Comparison of ENCODE assay signal across 1 cellular context in the genomic region with DNA sequence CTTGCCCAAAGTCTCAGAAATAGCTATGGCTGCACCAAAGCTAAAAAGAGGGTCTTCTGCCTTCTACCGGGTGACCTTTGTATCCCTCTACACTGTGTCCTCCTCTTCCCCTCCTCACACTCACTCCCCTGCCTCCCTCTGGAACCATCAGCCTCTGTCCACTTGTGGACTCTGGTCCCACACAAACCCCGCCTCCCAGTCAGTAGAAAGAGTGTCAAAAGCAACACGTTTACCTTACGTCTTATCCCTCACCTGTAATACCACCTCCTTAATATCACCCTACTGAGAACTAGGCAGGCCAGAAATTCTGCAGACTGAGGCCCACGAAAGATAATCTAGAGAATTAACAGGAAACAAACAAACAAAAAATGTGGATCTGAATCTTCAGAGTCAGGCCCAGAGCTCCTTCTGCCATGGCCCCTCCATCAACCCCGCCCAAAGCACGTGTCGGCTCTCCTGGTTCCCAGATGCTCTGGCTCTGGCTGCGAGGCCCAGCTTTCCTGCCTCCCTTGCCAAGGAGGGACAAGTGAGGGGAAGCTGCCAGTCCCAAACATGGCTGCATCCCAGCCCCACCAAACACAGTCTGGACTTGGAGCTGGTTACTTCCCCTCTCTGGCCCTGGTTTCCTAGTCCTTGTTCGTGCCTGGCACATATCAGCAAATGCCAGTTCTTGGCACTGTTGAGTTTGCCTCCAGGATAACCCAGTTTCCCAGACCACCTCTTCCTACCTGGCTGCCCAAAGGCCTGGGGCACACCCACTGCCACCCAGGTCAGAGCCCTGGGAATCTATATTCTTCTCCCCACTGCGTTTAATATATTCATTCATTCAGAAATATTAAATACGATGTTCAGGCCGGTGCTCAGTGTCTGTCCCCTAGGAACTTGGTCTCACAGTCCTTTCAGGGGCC.
TF ChIP-seq lines count a peak whose summit lies in the region.

No MANE protein-coding gene starts in this region.

TF ChIP-seq in HepG2, 621 proteins besides CTCF, POLR2A, EP300 and RAD21 (continued from another document and continues in another):
- TF ChIP-seq EHMT2 (IDR thresholded peaks at IDR 0.05; ENCODE audit: borderline replicate concordance, low read depth, low read length) (no peak), MTA3 (CRISPR knock-in tag; IDR thresholded peaks at IDR 0.05) (no peak), DPF2 (CRISPR knock-in tag; IDR thresholded peaks at IDR 0.05; ENCODE audit: borderline replicate concordance, low read depth) (peak; percentile 18; the same call in 1 of the 2 replicates), ZNF761 (CRISPR knock-in tag; conservative IDR thresholded peaks at IDR 0.05) (no peak), KDM6A (CRISPR knock-in tag; IDR thresholded peaks at IDR 0.05; ENCODE audit: low read depth) (peak; percentile 53; the same call in 1 of the 2 replicates), ZNF468 (CRISPR knock-in tag; IDR thresholded peaks at IDR 0.05) (no peak), SALL2 (CRISPR knock-in tag; IDR thresholded peaks at IDR 0.05) (no peak), TCF7L2 (IDR thresholded peaks at IDR 0.05; ENCODE audit: low read depth, low read length) (no peak), PCBP2 (optimal IDR thresholded peaks at IDR 0.05; ENCODE audit: low read depth, low read length, poor library complexity, severe bottlenecking) (no peak), PPARG (CRISPR knock-in tag; conservative IDR thresholded peaks at IDR 0.05) (no peak), MAF1 (CRISPR knock-in tag; IDR thresholded peaks at IDR 0.05; ENCODE audit: borderline replicate concordance) (0 out of 2 replicates have a peak, but pooled peaks have one; percentile 40), MEIS1 (CRISPR knock-in tag; IDR thresholded peaks at IDR 0.05; ENCODE audit: borderline replicate concordance) (peak; percentile 85), ZNF816 (CRISPR knock-in tag; IDR thresholded peaks at IDR 0.05; ENCODE audit: borderline replicate concordance) (no peak), ZNF879 (CRISPR knock-in tag; IDR thresholded peaks at IDR 0.05) (peak; percentile 65; the same call in 1 of the 2 replicates), FOXK2 (IDR thresholded peaks at IDR 0.05) (no peak), ZBTB20 (CRISPR knock-in tag; IDR thresholded peaks at IDR 0.05; ENCODE audit: borderline replicate concordance, low read depth) (peak; percentile 78; the same call in 1 of the 2 replicates), ZNF644 (CRISPR knock-in tag; IDR thresholded peaks at IDR 0.05; ENCODE audit: low read depth) (peak; percentile 68; the same call in 1 of the 2 replicates), ISL2 (CRISPR knock-in tag; IDR thresholded peaks at IDR 0.05) (no peak), ZNF225 (CRISPR knock-in tag; IDR thresholded peaks at IDR 0.05) (0 out of 2 replicates have a peak, but pooled peaks have one; percentile 37), ZSCAN31 (CRISPR knock-in tag; IDR thresholded peaks at IDR 0.05; ENCODE audit: low read depth) (peak; percentile 38; the same call in 1 of the 2 replicates), BRCA1 (CRISPR knock-in tag; IDR thresholded peaks at IDR 0.05) (no peak)
- TF ChIP-seq, protein P1, sequence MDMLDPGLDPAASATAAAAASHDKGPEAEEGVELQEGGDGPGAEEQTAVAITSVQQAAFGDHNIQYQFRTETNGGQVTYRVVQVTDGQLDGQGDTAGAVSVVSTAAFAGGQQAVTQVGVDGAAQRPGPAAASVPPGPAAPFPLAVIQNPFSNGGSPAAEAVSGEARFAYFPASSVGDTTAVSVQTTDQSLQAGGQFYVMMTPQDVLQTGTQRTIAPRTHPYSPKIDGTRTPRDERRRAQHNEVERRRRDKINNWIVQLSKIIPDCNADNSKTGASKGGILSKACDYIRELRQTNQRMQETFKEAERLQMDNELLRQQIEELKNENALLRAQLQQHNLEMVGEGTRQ (IDR thresholded peaks at IDR 0.05; ENCODE audit: low read depth, low read length) = no peak
- TF ChIP-seq, protein P1 (CRISPR knock-in tag; IDR thresholded peaks at IDR 0.05; ENCODE audit: borderline replicate concordance) = no peak
- TF ChIP-seq, protein P2, sequence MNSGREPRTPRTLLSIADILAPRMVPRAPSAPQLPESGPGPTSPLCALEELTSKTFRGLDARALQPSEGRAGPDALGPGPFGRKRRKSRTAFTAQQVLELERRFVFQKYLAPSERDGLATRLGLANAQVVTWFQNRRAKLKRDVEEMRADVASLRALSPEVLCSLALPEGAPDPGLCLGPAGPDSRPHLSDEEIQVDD (CRISPR knock-in tag; IDR thresholded peaks at IDR 0.05; ENCODE audit: borderline replicate concordance) = no peak
- TF ChIP-seq, protein P3, sequence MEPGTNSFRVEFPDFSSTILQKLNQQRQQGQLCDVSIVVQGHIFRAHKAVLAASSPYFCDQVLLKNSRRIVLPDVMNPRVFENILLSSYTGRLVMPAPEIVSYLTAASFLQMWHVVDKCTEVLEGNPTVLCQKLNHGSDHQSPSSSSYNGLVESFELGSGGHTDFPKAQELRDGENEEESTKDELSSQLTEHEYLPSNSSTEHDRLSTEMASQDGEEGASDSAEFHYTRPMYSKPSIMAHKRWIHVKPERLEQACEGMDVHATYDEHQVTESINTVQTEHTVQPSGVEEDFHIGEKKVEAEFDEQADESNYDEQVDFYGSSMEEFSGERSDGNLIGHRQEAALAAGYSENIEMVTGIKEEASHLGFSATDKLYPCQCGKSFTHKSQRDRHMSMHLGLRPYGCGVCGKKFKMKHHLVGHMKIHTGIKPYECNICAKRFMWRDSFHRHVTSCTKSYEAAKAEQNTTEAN (CRISPR knock-in tag; conservative IDR thresholded peaks at IDR 0.05) = 0 out of 2 replicates have a peak, but pooled peaks have one; percentile 51
- TF ChIP-seq, protein P4, sequence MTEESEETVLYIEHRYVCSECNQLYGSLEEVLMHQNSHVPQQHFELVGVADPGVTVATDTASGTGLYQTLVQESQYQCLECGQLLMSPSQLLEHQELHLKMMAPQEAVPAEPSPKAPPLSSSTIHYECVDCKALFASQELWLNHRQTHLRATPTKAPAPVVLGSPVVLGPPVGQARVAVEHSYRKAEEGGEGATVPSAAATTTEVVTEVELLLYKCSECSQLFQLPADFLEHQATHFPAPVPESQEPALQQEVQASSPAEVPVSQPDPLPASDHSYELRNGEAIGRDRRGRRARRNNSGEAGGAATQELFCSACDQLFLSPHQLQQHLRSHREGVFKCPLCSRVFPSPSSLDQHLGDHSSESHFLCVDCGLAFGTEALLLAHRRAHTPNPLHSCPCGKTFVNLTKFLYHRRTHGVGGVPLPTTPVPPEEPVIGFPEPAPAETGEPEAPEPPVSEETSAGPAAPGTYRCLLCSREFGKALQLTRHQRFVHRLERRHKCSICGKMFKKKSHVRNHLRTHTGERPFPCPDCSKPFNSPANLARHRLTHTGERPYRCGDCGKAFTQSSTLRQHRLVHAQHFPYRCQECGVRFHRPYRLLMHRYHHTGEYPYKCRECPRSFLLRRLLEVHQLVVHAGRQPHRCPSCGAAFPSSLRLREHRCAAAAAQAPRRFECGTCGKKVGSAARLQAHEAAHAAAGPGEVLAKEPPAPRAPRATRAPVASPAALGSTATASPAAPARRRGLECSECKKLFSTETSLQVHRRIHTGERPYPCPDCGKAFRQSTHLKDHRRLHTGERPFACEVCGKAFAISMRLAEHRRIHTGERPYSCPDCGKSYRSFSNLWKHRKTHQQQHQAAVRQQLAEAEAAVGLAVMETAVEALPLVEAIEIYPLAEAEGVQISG (CRISPR knock-in tag; IDR thresholded peaks at IDR 0.05) = no peak
- TF ChIP-seq, protein P5, sequence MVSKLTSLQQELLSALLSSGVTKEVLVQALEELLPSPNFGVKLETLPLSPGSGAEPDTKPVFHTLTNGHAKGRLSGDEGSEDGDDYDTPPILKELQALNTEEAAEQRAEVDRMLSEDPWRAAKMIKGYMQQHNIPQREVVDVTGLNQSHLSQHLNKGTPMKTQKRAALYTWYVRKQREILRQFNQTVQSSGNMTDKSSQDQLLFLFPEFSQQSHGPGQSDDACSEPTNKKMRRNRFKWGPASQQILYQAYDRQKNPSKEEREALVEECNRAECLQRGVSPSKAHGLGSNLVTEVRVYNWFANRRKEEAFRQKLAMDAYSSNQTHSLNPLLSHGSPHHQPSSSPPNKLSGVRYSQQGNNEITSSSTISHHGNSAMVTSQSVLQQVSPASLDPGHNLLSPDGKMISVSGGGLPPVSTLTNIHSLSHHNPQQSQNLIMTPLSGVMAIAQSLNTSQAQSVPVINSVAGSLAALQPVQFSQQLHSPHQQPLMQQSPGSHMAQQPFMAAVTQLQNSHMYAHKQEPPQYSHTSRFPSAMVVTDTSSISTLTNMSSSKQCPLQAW (CRISPR knock-in tag; IDR thresholded peaks at IDR 0.05) = peak; percentile 26; the same call in 1 of the 2 replicates
- TF ChIP-seq, protein P6, sequence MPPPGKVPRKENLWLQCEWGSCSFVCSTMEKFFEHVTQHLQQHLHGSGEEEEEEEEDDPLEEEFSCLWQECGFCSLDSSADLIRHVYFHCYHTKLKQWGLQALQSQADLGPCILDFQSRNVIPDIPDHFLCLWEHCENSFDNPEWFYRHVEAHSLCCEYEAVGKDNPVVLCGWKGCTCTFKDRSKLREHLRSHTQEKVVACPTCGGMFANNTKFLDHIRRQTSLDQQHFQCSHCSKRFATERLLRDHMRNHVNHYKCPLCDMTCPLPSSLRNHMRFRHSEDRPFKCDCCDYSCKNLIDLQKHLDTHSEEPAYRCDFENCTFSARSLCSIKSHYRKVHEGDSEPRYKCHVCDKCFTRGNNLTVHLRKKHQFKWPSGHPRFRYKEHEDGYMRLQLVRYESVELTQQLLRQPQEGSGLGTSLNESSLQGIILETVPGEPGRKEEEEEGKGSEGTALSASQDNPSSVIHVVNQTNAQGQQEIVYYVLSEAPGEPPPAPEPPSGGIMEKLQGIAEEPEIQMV (CRISPR knock-in tag; IDR thresholded peaks at IDR 0.05; ENCODE audit: low read depth) = 0 out of 2 replicates have a peak, but pooled peaks have one; percentile 37
- TF ChIP-seq, protein P7, sequence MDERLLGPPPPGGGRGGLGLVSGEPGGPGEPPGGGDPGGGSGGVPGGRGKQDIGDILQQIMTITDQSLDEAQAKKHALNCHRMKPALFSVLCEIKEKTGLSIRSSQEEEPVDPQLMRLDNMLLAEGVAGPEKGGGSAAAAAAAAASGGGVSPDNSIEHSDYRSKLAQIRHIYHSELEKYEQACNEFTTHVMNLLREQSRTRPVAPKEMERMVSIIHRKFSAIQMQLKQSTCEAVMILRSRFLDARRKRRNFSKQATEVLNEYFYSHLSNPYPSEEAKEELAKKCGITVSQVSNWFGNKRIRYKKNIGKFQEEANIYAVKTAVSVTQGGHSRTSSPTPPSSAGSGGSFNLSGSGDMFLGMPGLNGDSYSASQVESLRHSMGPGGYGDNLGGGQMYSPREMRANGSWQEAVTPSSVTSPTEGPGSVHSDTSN (CRISPR knock-in tag; IDR thresholded peaks at IDR 0.05) = no peak
- TF ChIP-seq, protein P8, sequence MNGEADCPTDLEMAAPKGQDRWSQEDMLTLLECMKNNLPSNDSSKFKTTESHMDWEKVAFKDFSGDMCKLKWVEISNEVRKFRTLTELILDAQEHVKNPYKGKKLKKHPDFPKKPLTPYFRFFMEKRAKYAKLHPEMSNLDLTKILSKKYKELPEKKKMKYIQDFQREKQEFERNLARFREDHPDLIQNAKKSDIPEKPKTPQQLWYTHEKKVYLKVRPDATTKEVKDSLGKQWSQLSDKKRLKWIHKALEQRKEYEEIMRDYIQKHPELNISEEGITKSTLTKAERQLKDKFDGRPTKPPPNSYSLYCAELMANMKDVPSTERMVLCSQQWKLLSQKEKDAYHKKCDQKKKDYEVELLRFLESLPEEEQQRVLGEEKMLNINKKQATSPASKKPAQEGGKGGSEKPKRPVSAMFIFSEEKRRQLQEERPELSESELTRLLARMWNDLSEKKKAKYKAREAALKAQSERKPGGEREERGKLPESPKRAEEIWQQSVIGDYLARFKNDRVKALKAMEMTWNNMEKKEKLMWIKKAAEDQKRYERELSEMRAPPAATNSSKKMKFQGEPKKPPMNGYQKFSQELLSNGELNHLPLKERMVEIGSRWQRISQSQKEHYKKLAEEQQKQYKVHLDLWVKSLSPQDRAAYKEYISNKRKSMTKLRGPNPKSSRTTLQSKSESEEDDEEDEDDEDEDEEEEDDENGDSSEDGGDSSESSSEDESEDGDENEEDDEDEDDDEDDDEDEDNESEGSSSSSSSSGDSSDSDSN (CRISPR knock-in tag; IDR thresholded peaks at IDR 0.05) = peak; percentile 20; the same call in 1 of the 2 replicates
- TF ChIP-seq, protein P9, sequence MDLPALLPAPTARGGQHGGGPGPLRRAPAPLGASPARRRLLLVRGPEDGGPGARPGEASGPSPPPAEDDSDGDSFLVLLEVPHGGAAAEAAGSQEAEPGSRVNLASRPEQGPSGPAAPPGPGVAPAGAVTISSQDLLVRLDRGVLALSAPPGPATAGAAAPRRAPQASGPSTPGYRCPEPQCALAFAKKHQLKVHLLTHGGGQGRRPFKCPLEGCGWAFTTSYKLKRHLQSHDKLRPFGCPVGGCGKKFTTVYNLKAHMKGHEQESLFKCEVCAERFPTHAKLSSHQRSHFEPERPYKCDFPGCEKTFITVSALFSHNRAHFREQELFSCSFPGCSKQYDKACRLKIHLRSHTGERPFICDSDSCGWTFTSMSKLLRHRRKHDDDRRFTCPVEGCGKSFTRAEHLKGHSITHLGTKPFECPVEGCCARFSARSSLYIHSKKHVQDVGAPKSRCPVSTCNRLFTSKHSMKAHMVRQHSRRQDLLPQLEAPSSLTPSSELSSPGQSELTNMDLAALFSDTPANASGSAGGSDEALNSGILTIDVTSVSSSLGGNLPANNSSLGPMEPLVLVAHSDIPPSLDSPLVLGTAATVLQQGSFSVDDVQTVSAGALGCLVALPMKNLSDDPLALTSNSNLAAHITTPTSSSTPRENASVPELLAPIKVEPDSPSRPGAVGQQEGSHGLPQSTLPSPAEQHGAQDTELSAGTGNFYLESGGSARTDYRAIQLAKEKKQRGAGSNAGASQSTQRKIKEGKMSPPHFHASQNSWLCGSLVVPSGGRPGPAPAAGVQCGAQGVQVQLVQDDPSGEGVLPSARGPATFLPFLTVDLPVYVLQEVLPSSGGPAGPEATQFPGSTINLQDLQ (CRISPR knock-in tag; IDR thresholded peaks at IDR 0.05) = no peak
- TF ChIP-seq, protein P10, sequence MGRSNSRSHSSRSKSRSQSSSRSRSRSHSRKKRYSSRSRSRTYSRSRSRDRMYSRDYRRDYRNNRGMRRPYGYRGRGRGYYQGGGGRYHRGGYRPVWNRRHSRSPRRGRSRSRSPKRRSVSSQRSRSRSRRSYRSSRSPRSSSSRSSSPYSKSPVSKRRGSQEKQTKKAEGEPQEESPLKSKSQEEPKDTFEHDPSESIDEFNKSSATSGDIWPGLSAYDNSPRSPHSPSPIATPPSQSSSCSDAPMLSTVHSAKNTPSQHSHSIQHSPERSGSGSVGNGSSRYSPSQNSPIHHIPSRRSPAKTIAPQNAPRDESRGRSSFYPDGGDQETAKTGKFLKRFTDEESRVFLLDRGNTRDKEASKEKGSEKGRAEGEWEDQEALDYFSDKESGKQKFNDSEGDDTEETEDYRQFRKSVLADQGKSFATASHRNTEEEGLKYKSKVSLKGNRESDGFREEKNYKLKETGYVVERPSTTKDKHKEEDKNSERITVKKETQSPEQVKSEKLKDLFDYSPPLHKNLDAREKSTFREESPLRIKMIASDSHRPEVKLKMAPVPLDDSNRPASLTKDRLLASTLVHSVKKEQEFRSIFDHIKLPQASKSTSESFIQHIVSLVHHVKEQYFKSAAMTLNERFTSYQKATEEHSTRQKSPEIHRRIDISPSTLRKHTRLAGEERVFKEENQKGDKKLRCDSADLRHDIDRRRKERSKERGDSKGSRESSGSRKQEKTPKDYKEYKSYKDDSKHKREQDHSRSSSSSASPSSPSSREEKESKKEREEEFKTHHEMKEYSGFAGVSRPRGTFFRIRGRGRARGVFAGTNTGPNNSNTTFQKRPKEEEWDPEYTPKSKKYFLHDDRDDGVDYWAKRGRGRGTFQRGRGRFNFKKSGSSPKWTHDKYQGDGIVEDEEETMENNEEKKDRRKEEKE (IDR thresholded peaks at IDR 0.05) = no peak
